ENCODE assay signal across 11 cellular contexts in genomic region chr1:33435096-33435820, GRCh38. TPM values are rescaled to one million over a fixed set of nuclear protein-coding genes. Genes with fewer than 3 reads are reported as not detected.
A peak's percentile ranks its signal among the peaks of the same experiment; 100 is the strongest.
DNase-seq lines count a peak whose midpoint lies in the region; TF ChIP-seq lines count a peak whose summit lies in the region.
"Had no signal": no experiment of that assay in that cellular context is flagged by ENCODE, and none has a peak within 500 bp of the region (broad histone marks: within the 10 kb centered on the region; RNA-seq: fewer than 3 reads in every experiment).

No MANE protein-coding gene starts in this region.

- DNase-seq in DMS53 (lab: John Stamatoyannopoulos, UW) (peak; percentile 36), DMS53 treated with DMSO at 0.1 percent for 48 hours (lab: John Stamatoyannopoulos, UW; ENCODE audit: unreplicated experiment) (no peak), NCI-H2171 treated with DMSO at 0.1 percent for 48 hours (lab: John Stamatoyannopoulos, UW) (peak; percentile 90), dermis blood vessel endothelial cell (peak; percentile 13), neural crest cell (ENCODE audit: low read depth, low spot score) (no peak), NCI-H2196 (lab: John Stamatoyannopoulos, UW; ENCODE audit: unreplicated experiment) (no peak), islet precursor cell (no peak)
- DNase-seq in activated T-helper 1 cell treated with anti-CD3 and anti-CD28 coated beads, Interleukin-12 subunit alpha, Interleukin-12 subunit beta, Interleukin-2, Interleukin-4 antibody, amounts not matched to agents 30 ng/mL and 10 ng/mL and 1 ng/mL, durations not matched to agents 14 hours and 24 hours and 36 hours (ENCODE audit: low spot score), result no peak
- DNase-seq: 8988T; activated T-cell treated with anti-CD3 and anti-CD28 coated beads, Interleukin-2, amount 50 U/mL, for 4 hours had no signal

- no peaks in the 10 kb centered on the region for H3K27me3 Mint-ChIP-seq in neural crest cell (ENCODE audit: low read depth)
- H3K27me3 Mint-ChIP-seq in activated T-helper 1 cell treated with anti-CD3 and anti-CD28 coated beads, Interleukin-12 subunit alpha, Interleukin-12 subunit beta, Interleukin-2, Interleukin-4 antibody, amounts not matched to agents 30 ng/mL and 10 ng/mL and 1 ng/mL, durations not matched to agents 14 hours and 24 hours and 36 hours (ENCODE audit: insufficient read depth), result peaks cover 31% of the 10 kb centered on the region

- peak overlapping the region; percentile 60 for H3K27ac Mint-ChIP-seq in neural crest cell (ENCODE audit: unreplicated experiment)
- H3K27ac Mint-ChIP-seq in activated T-helper 1 cell treated with anti-CD3 and anti-CD28 coated beads, Interleukin-12 subunit alpha, Interleukin-12 subunit beta, Interleukin-2, Interleukin-4 antibody, amounts not matched to agents 30 ng/mL and 10 ng/mL and 1 ng/mL, durations not matched to agents 14 hours and 24 hours and 36 hours, result no peak overlapping the region
- H3K27ac Mint-ChIP-seq: WTC11 had no signal

- no peaks in the 10 kb centered on the region for H3K36me3 Mint-ChIP-seq in neural crest cell (ENCODE audit: low read depth)
- H3K36me3 Mint-ChIP-seq in activated T-helper 1 cell treated with anti-CD3 and anti-CD28 coated beads, Interleukin-12 subunit alpha, Interleukin-12 subunit beta, Interleukin-2, Interleukin-4 antibody, amounts not matched to agents 30 ng/mL and 10 ng/mL and 1 ng/mL, durations not matched to agents 14 hours and 24 hours and 36 hours (ENCODE audit: low read depth), result no peaks in the 10 kb centered on the region
- H3K36me3 Mint-ChIP-seq: WTC11 had no signal

- no peak overlapping the region for H3K4me3 Mint-ChIP-seq in neural crest cell
- no peak overlapping the region for H3K4me3 Mint-ChIP-seq in activated T-helper 1 cell treated with anti-CD3 and anti-CD28 coated beads, Interleukin-12 subunit alpha, Interleukin-12 subunit beta, Interleukin-2, Interleukin-4 antibody, amounts not matched to agents 30 ng/mL and 10 ng/mL and 1 ng/mL, durations not matched to agents 14 hours and 24 hours and 36 hours
- H3K4me3 Mint-ChIP-seq: activated T-cell treated with anti-CD3 and anti-CD28 coated beads, Interleukin-2, amount 50 U/mL, for 4 hours; WTC11 had no signal

- intact Hi-C loops in activated T-helper 1 cell treated with anti-CD3 and anti-CD28 coated beads, Interleukin-12 subunit alpha, Interleukin-12 subunit beta, Interleukin-2, Interleukin-4 antibody, amounts not matched to agents 30 ng/mL and 10 ng/mL and 1 ng/mL, durations not matched to agents 14 hours and 24 hours and 36 hours (cut with micrococcal nuclease), result no loop called here

- TF ChIP-seq CTCF in neural crest cell (conservative IDR thresholded peaks at IDR 0.05), result no peak

- H3K4me1 Mint-ChIP-seq in neural crest cell, result peaks cover 34% of the 10 kb centered on the region
- H3K4me1 Mint-ChIP-seq in activated T-helper 1 cell treated with anti-CD3 and anti-CD28 coated beads, Interleukin-12 subunit alpha, Interleukin-12 subunit beta, Interleukin-2, Interleukin-4 antibody, amounts not matched to agents 30 ng/mL and 10 ng/mL and 1 ng/mL, durations not matched to agents 14 hours and 24 hours and 36 hours (ENCODE audit: low read depth), result peaks cover 4% of the 10 kb centered on the region

- H3K9me3 Mint-ChIP-seq in neural crest cell, result no peaks in the 10 kb centered on the region
- no peaks in the 10 kb centered on the region for H3K9me3 Mint-ChIP-seq in activated T-helper 1 cell treated with anti-CD3 and anti-CD28 coated beads, Interleukin-12 subunit alpha, Interleukin-12 subunit beta, Interleukin-2, Interleukin-4 antibody, amounts not matched to agents 30 ng/mL and 10 ng/mL and 1 ng/mL, durations not matched to agents 14 hours and 24 hours and 36 hours
- H3K9me3 Mint-ChIP-seq: activated T-cell treated with anti-CD3 and anti-CD28 coated beads, Interleukin-2, amount 50 U/mL, for 4 hours; WTC11 had no signal

RNA-seq across cellular contexts. Expression of gene PHC2, which starts 4.4 kb away (rescaled TPM):
- total RNA-seq in dermis blood vessel endothelial cell, result 88.5 and 144 TPM in 2 replicates
- total RNA-seq in neural crest cell, result 155 TPM in 2 replicates
- 36.7 and 40.1 TPM in 2 replicates for total RNA-seq in activated T-helper 1 cell treated with anti-CD3 and anti-CD28 coated beads, Interleukin-12 subunit alpha, Interleukin-12 subunit beta, Interleukin-2, Interleukin-4 antibody, amounts not matched to agents 30 ng/mL and 10 ng/mL and 1 ng/mL, durations not matched to agents 14 hours and 24 hours and 36 hours

RNA-seq across cellular contexts. Expression of gene ZSCAN20, which starts 37.2 kb away (rescaled TPM):
- total RNA-seq in dermis blood vessel endothelial cell (10.6 and 16.2 TPM in 2 replicates), neural crest cell (6.9 and 7.0 TPM in 2 replicates)
- total RNA-seq in activated T-helper 1 cell treated with anti-CD3 and anti-CD28 coated beads, Interleukin-12 subunit alpha, Interleukin-12 subunit beta, Interleukin-2, Interleukin-4 antibody, amounts not matched to agents 30 ng/mL and 10 ng/mL and 1 ng/mL, durations not matched to agents 14 hours and 24 hours and 36 hours, result 2.5 and 2.8 TPM in 2 replicates

Comparison
In these comparisons a context has a peak if more than half of its experiments do, and no peak if none do; other contexts are left out.
1. DNase-seq: peak in DMS53 (single experiment), NCI-H2171 treated with DMSO at 0.1 percent for 48 hours (single experiment) and dermis blood vessel endothelial cell (single experiment); none in DMS53 treated with DMSO at 0.1 percent for 48 hours (single experiment), neural crest cell (single experiment), NCI-H2196 (single experiment), activated T-helper 1 cell treated with anti-CD3 and anti-CD28 coated beads, Interleukin-12 subunit alpha, Interleukin-12 subunit beta, Interleukin-2, Interleukin-4 antibody, amounts not matched to agents 30 ng/mL and 10 ng/mL and 1 ng/mL, durations not matched to agents 14 hours and 24 hours and 36 hours (single experiment) and islet precursor cell (single experiment).